20 cellular contexts compared by ENCODE assay signal in the genomic region with DNA sequence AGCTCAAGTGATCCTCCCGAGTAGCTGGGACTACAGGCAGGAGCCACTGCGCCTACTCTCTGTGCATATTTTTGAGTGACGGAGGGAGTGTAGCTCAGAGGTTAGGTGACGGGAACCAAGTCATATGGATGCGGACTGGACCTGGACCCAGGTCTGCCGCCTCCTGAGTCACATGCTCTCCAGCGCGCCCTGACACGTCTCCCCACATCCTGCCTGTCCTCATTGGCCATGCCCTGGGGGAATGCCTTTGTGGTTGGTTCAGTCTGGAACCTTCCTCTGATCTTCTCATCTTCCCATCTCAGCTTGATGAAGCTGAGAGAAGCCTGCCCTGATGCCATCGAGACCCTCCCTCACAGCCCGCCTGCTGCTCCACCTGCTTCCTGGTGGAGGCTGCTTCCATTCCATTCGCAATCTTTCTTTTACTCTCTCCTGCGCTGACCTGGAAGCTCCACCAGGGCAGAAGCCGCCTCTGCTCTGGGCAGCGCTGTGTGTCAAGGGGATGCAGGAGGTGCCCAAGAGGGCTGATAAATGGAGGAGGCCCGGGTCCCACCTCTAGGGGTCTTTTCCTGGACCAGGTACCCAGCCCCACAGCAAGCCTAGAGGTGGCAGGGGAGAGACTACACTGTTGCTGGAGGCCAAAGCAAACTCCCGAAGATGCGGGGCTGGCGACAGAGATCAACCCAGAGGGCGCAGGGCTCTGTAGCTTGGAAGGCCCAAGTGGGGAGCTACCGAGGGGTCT. TPM values are rescaled to one million over a fixed set of nuclear protein-coding genes. Genes with fewer than 3 reads are reported as not detected.
DNase-seq lines count a peak whose midpoint lies in the region; TF ChIP-seq lines count a peak whose summit lies in the region.
"Had no signal": no experiment of that assay in that cellular context is flagged by ENCODE, and none has a peak within 500 bp of the region (broad histone marks: within the 10 kb centered on the region; RNA-seq: fewer than 3 reads in every experiment).

No MANE protein-coding gene starts in this region.

- H3K27me3 Mint-ChIP-seq in activated T-cell treated with anti-CD3 and anti-CD28 coated beads, Interleukin-2, amount 50 U/mL, for 24 hours: no peaks in the 10 kb centered on the region
- H3K27me3 Mint-ChIP-seq in progenitor cell of endocrine pancreas: no peaks in the 10 kb centered on the region
- H3K27me3 Mint-ChIP-seq: CD4-positive, alpha-beta T cell; naive thymus-derived CD8-positive, alpha-beta T cell had no signal

- H3K4me3 ChIP-seq in epithelial cell of esophagus (ENCODE audit: low read length): no peak overlapping the region
- H3K4me3 ChIP-seq: gastrocnemius medialis had no signal

- H3K4me3 Mint-ChIP-seq in activated T-cell treated with anti-CD3 and anti-CD28 coated beads, Interleukin-2, amount 50 U/mL, for 24 hours: no peak overlapping the region
- H3K4me3 Mint-ChIP-seq in progenitor cell of endocrine pancreas (ENCODE audit: low read depth): no peak overlapping the region
- H3K4me3 Mint-ChIP-seq: activated T-cell treated with anti-CD3 and anti-CD28 coated beads, Interleukin-2, amount 50 U/mL, for 72 hours; CD4-positive, alpha-beta T cell; naive thymus-derived CD8-positive, alpha-beta T cell had no signal

- H3K9me3 Mint-ChIP-seq in activated T-cell treated with anti-CD3 and anti-CD28 coated beads, Interleukin-2, amount 50 U/mL, for 24 hours: no peaks in the 10 kb centered on the region
- H3K9me3 Mint-ChIP-seq in progenitor cell of endocrine pancreas (ENCODE audit: low read depth): no peaks in the 10 kb centered on the region
- H3K9me3 Mint-ChIP-seq: activated T-cell treated with anti-CD3 and anti-CD28 coated beads, Interleukin-2, amount 50 U/mL, for 72 hours; CD4-positive, alpha-beta T cell; naive thymus-derived CD8-positive, alpha-beta T cell had no signal

- no peaks in the 10 kb centered on the region for H3K4me1 Mint-ChIP-seq in activated T-cell treated with anti-CD3 and anti-CD28 coated beads, Interleukin-2, amount 50 U/mL, for 24 hours (ENCODE audit: low read depth)
- no peaks in the 10 kb centered on the region for H3K4me1 Mint-ChIP-seq in progenitor cell of endocrine pancreas (ENCODE audit: low read depth)

- DNase-seq in activated T-cell treated with anti-CD3 and anti-CD28 coated beads, Interleukin-2, amount 50 U/mL, for 24 hours: no peak
- no peak for DNase-seq in activated T-cell treated with anti-CD3 and anti-CD28 coated beads, Interleukin-2, amount 50 U/mL, for 48 hours
- DNase-seq in M059J (ENCODE audit: low read depth) (peak; percentile 42), epithelial cell of esophagus (ENCODE audit: low read depth) (peak; percentile 96), progenitor cell of endocrine pancreas (ENCODE audit: low spot score, unreplicated experiment) (no peak), AG08395 (ENCODE audit: low spot score) (no peak), NCI-H1694 treated with DMSO at 0.1 percent for 48 hours (lab: John Stamatoyannopoulos, UW) (no peak), GM10266 (ENCODE audit: extremely low spot score) (no peak)
- DNase-seq: activated T-cell treated with anti-CD3 and anti-CD28 coated beads, Interleukin-2, amount 50 U/mL, for 72 hours; anterior cingulate cortex; CD4-positive, alpha-beta T cell; DMS79; gastrocnemius medialis; naive thymus-derived CD8-positive, alpha-beta T cell; NCI-H1694; T1000 had no signal

- peak; percentile 22 for TF ChIP-seq CTCF in epithelial cell of esophagus (IDR thresholded peaks at IDR 0.05; ENCODE audit: insufficient read depth, low read depth, low read length, missing control alignments)
- TF ChIP-seq CTCF in progenitor cell of endocrine pancreas (IDR thresholded peaks at IDR 0.05; ENCODE audit: unreplicated experiment): peak; percentile 14
- no peak for TF ChIP-seq CTCF in GM10266 (IDR thresholded peaks at IDR 0.05; ENCODE audit: control insufficient read depth, insufficient read depth, low read depth, missing control alignments)

- peak overlapping the region; percentile 65 for H3K27ac Mint-ChIP-seq in activated T-cell treated with anti-CD3 and anti-CD28 coated beads, Interleukin-2, amount 50 U/mL, for 24 hours
- no peak overlapping the region for H3K27ac Mint-ChIP-seq in progenitor cell of endocrine pancreas
- H3K27ac Mint-ChIP-seq: activated T-cell treated with anti-CD3 and anti-CD28 coated beads, Interleukin-2, amount 50 U/mL, for 72 hours; CD4-positive, alpha-beta T cell had no signal

- H3K36me3 Mint-ChIP-seq in activated T-cell treated with anti-CD3 and anti-CD28 coated beads, Interleukin-2, amount 50 U/mL, for 24 hours (ENCODE audit: low read depth): peaks cover 22% of the 10 kb centered on the region
- peaks cover 3% of the 10 kb centered on the region for H3K36me3 Mint-ChIP-seq in progenitor cell of endocrine pancreas (ENCODE audit: insufficient read depth)

RNA-seq across cellular contexts. Expression of a gene that starts 13.9 kb away (rescaled TPM):
- total RNA-seq in M059J (2014; rRNA removed; shearing (Covaris generic)): not detected in 2 replicates
- 6.5 and 7.0 TPM in 2 replicates for total RNA-seq in progenitor cell of endocrine pancreas
- total RNA-seq: NCI-H460, urinary bladder had no signal

RNA-seq across cellular contexts. Expression of a gene that starts 40.4 kb away (rescaled TPM):
- not detected in 2 replicates for total RNA-seq in M059J (2014; rRNA removed; shearing (Covaris generic))
- 2.6 and 3.0 TPM in 2 replicates for total RNA-seq in progenitor cell of endocrine pancreas
- total RNA-seq: activated T-cell treated with anti-CD3 and anti-CD28 coated beads, Interleukin-2, amount 50 U/mL, for 72 hours; CD4-positive, alpha-beta T cell; naive thymus-derived CD8-positive, alpha-beta T cell; NCI-H460; renal cortical epithelial cell; SK-MEL-5 had no signal

RNA-seq across cellular contexts. Expression of a gene that starts 57.2 kb away (rescaled TPM):
- total RNA-seq in M059J (2014; rRNA removed; shearing (Covaris generic)): 0.96 TPM in 1 of 2 replicates, not detected in the other
- 76.0 and 76.4 TPM in 2 replicates for total RNA-seq in progenitor cell of endocrine pancreas

Comparison
In these comparisons a context has a peak if more than half of its experiments do, and no peak if none do; other contexts are left out.
1. DNase-seq: peak in M059J (single experiment) and epithelial cell of esophagus (single experiment); none in activated T-cell treated with anti-CD3 and anti-CD28 coated beads, Interleukin-2, amount 50 U/mL, for 24 hours (single experiment), activated T-cell treated with anti-CD3 and anti-CD28 coated beads, Interleukin-2, amount 50 U/mL, for 48 hours (0 of 2), progenitor cell of endocrine pancreas (single experiment), AG08395 (single experiment), NCI-H1694 treated with DMSO at 0.1 percent for 48 hours (single experiment) and GM10266 (single experiment).
2. RNA of a gene that starts 57.2 kb away (total RNA-seq): 76.0 to 76.4 TPM in progenitor cell of endocrine pancreas; 0.96 TPM in M059J; every median in the first group is over 10 times any median in the second.